1 cellular context compared by ENCODE assay signal in the genomic region with DNA sequence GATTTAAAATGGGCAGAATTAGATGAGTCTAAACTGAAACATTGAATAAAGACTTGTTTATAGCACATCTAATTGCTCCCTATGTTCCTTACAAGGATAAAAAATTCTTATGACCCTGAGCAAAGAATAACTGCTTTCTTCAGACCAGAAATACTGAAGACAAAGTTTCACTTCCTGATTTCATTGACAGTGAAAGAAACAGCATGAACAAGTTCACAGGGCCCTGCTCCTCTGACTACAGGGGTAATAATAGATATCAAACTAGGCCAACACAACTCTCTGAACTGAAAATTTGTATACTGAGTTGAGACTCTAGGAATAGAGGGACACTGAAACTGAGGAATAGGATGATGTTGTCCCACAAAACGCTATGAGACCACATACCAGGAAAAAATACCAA.
A peak's percentile ranks its signal among the peaks of the same experiment; 100 is the strongest.
TF ChIP-seq lines count a peak whose summit lies in the region.

No MANE protein-coding gene starts in this region.

TF ChIP-seq in GM12878, 131 proteins besides CTCF, POLR2A, EP300 and RAD21 (continued from another document):
- TF ChIP-seq, protein P1, sequence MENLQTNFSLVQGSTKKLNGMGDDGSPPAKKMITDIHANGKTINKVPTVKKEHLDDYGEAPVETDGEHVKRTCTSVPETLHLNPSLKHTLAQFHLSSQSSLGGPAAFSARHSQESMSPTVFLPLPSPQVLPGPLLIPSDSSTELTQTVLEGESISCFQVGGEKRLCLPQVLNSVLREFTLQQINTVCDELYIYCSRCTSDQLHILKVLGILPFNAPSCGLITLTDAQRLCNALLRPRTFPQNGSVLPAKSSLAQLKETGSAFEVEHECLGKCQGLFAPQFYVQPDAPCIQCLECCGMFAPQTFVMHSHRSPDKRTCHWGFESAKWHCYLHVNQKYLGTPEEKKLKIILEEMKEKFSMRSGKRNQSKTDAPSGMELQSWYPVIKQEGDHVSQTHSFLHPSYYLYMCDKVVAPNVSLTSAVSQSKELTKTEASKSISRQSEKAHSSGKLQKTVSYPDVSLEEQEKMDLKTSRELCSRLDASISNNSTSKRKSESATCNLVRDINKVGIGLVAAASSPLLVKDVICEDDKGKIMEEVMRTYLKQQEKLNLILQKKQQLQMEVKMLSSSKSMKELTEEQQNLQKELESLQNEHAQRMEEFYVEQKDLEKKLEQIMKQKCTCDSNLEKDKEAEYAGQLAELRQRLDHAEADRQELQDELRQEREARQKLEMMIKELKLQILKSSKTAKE (IDR thresholded peaks at IDR 0.05; ENCODE audit: low read depth, poor library complexity, severe bottlenecking): peak; percentile 15
- TF ChIP-seq IKZF2 (IDR thresholded peaks at IDR 0.05) (0 out of 4 replicates have a peak, but pooled peaks of 1 of the 2 experiments have one; percentile 17), ZNF24 (IDR thresholded peaks at IDR 0.05) (peak; percentile 61; the same call in 1 of the 2 replicates)
TF ChIP-seq in GM12878: peak in this region for 6.
